17 cellular contexts compared by ENCODE assay signal in the genomic region with DNA sequence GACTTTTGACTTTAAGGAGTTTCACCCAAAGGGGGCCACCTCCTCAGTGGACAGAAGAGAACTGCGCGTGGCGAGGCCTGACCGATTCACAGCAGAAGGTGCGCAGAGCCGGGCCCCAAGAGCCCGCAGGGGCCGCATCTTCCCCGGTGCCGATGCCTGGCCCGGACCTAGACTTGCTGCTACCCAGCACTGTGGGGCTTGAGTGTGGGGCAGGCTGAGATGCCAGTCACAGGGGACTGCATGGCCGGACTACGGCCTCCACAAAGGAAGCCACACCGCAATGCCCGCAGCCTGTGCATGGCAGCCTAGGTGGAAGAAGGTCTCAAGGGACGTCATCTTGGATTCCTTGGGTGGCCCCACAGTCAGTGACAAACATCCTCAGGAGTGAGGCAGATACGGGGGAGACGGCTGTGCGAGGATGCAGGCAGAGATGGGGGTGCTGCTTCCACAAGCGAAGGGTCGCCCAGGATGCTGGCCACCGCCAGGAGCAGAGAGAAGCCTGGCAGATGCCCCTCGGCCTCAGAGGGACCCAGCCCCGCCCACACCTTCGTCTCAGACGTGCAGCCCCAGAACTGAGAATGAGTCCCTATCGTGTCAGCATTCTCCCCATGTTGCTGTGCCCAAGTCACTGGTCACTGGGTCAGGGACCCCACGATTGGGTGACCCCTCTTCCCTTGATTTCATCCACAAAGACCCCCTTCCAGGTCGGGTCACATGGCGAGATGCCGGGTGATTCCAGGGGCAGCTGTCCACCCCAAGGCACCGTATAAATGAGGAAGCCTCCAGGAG. TPM values are rescaled to one million over a fixed set of nuclear protein-coding genes. Genes with fewer than 3 reads are reported as not detected.
DNase-seq lines count a peak whose midpoint lies in the region; ATAC-seq and TF ChIP-seq lines count a peak whose summit lies in the region.
"Had no signal": no experiment of that assay in that cellular context is flagged by ENCODE, and none has a peak within 500 bp of the region (broad histone marks: within the 10 kb centered on the region; RNA-seq: fewer than 3 reads in every experiment).

No MANE protein-coding gene starts in this region.

- no peak overlapping the region for H3K4me3 ChIP-seq in IMR-90 (ENCODE audit: insufficient read depth, low read depth, low read length)
- no peak overlapping the region for H3K4me3 ChIP-seq in osteoblast (ENCODE audit: insufficient read depth, low read length)
- H3K4me3 ChIP-seq in smooth muscle cell: no peak overlapping the region
- no peak overlapping the region for H3K4me3 ChIP-seq in tibial nerve

- no peak overlapping the region for H3K18ac ChIP-seq in IMR-90 (ENCODE audit: low read depth, low read length)

- no peak for TF ChIP-seq POLR2A in IMR-90 (IDR thresholded peaks at IDR 0.05; ENCODE audit: low read depth, low read length)
- TF ChIP-seq POLR2A in tibial nerve (IDR thresholded peaks at IDR 0.05): no peak

- no TSS peak for BruUV-seq in IMR-90 (replicated peaks; lab: Mats Ljungman, UMichigan)

- peak overlapping the region; percentile 99 for H3K4me3 Mint-ChIP-seq in activated CD4-positive, alpha-beta T cell treated with anti-CD3 and anti-CD28 coated beads, Interleukin-2, amount 10 ng/mL, durations not matched to agents 7 days and 5 days
- peak overlapping the region; percentile 85 for H3K4me3 Mint-ChIP-seq in activated naive CD8-positive, alpha-beta T cell treated with anti-CD3 and anti-CD28 coated beads, Interleukin-2, amount 50 U/mL, for 24 hours

- no peak overlapping the region for H3K9ac ChIP-seq in IMR-90 (ENCODE audit: low read depth, low read length)
- H3K9ac ChIP-seq in smooth muscle cell (ENCODE audit: low read depth): no peak overlapping the region

- peaks cover 64% of the 10 kb centered on the region for H3K36me3 ChIP-seq in IMR-90 (ENCODE audit: control insufficient read depth, insufficient read depth, low read length)
- peaks cover 32% of the 10 kb centered on the region for H3K36me3 ChIP-seq in osteoblast (ENCODE audit: insufficient read depth, low read length)
- H3K36me3 ChIP-seq in smooth muscle cell (ENCODE audit: low read depth): no peaks in the 10 kb centered on the region
- H3K36me3 ChIP-seq in tibial nerve: peaks cover 2 to 98% (median 34%) of the 10 kb centered on the region in 3 donors

- WGBS in IMR-90 (ENCODE audit: extremely low coverage in 2 of 2, insufficient read length in 1 of 2), 2 experiments: 91% methylated on average over 9 of the region's 32 CpGs; no CpG with 5 or more reads in 1 of the 2 experiments
- WGBS in smooth muscle cell (ENCODE audit: low lambda C conversion rate): 95% methylated on average over 32 of the region's 32 CpGs
- WGBS in tibial nerve, 2 donors: 87 to 90% methylated on average over 29 to 31 of the region's 32 CpGs

- H3K56ac ChIP-seq in IMR-90 (ENCODE audit: extremely low read depth, insufficient read depth, low read length): no peak overlapping the region

- no peak overlapping the region for H2BK15ac ChIP-seq in IMR-90 (ENCODE audit: low read depth, low read length)

- H3K14ac ChIP-seq in IMR-90 (replicated peaks; ENCODE audit: low read depth, low read length): no peak overlapping the region

- H3K27ac ChIP-seq in IMR-90 (ENCODE audit: insufficient read depth, low read length) (no peak overlapping the region), osteoblast (ENCODE audit: low read depth, low read length) (no peak overlapping the region), smooth muscle cell (ENCODE audit: low read depth) (no peak overlapping the region), tibial nerve (peak overlapping the region in 2 of 4 donors; percentile 22 to 71)

- no peaks in the 10 kb centered on the region for H3F3A ChIP-seq in smooth muscle cell (ENCODE audit: low read depth)

- no peak overlapping the region for H4K5ac ChIP-seq in IMR-90 (ENCODE audit: low read depth, low read length)

- H3K23ac ChIP-seq in IMR-90 (ENCODE audit: low read depth, low read length): no peak overlapping the region

- H3K4me2 ChIP-seq in IMR-90 (ENCODE audit: low read depth, low read length) (no peak overlapping the region), osteoblast (ENCODE audit: insufficient read depth, low read length) (no peak overlapping the region), smooth muscle cell (no peak overlapping the region)

- in situ Hi-C loops in IMR-90 (cut with MboI; ENCODE audit: low sequenced_read_pairs): no loop called here

- peaks cover 85% of the 10 kb centered on the region for H3K36me3 Mint-ChIP-seq in activated CD4-positive, alpha-beta T cell treated with anti-CD3 and anti-CD28 coated beads, Interleukin-2, amount 10 ng/mL, durations not matched to agents 7 days and 5 days (ENCODE audit: low read depth)
- peaks cover 74% of the 10 kb centered on the region for H3K36me3 Mint-ChIP-seq in activated naive CD8-positive, alpha-beta T cell treated with anti-CD3 and anti-CD28 coated beads, Interleukin-2, amount 50 U/mL, for 24 hours (ENCODE audit: low read depth)

- no peaks in the 10 kb centered on the region for H3K9me3 ChIP-seq in IMR-90 (ENCODE audit: control insufficient read depth, insufficient read depth, low read length)
- H3K9me3 ChIP-seq in osteoblast (ENCODE audit: low read depth, low read length): no peaks in the 10 kb centered on the region
- no peaks in the 10 kb centered on the region for H3K9me3 ChIP-seq in smooth muscle cell (replicated peaks; ENCODE audit: low read depth)
- no peaks in the 10 kb centered on the region for H3K9me3 ChIP-seq in tibial nerve

- H3K9me1 ChIP-seq in IMR-90 (ENCODE audit: insufficient read depth, low read length): no peaks in the 10 kb centered on the region

- H4K91ac ChIP-seq in IMR-90 (ENCODE audit: insufficient read depth, low read depth, low read length): no peak overlapping the region

- no peak for TF ChIP-seq CTCF in IMR-90 (conservative IDR thresholded peaks at IDR 0.05; ENCODE audit: low read depth, low read length)
- no peak for TF ChIP-seq CTCF in osteoblast (IDR thresholded peaks at IDR 0.05; ENCODE audit: extremely low read depth, low read depth, low read length)
- TF ChIP-seq CTCF in smooth muscle cell (IDR thresholded peaks at IDR 0.05; ENCODE audit: borderline replicate concordance, insufficient read depth, poor library complexity, severe bottlenecking): no peak
- TF ChIP-seq CTCF in tibial nerve (IDR thresholded peaks at IDR 0.05): no peak

- peaks cover 20 to 30% of the 10 kb centered on the region in 2 experiments; a peak in 3 of 4 replicates for H3K79me1 ChIP-seq in IMR-90 (ENCODE audit: low read depth in 1 of 2, low read length in 2 of 2)

- H2BK20ac ChIP-seq in IMR-90 (ENCODE audit: low read depth, low read length): no peak overlapping the region

- no peak for TF ChIP-seq EP300 in tibial nerve (IDR thresholded peaks at IDR 0.05)

- H3K4me1 ChIP-seq in IMR-90 (ENCODE audit: control insufficient read depth, insufficient read depth, low read length) (no peaks in the 10 kb centered on the region), osteoblast (ENCODE audit: insufficient read depth, low read length) (no peaks in the 10 kb centered on the region), smooth muscle cell (ENCODE audit: low read depth) (no peaks in the 10 kb centered on the region), tibial nerve (peaks cover 0 to 38% (median 16%) of the 10 kb centered on the region in 4 donors)

- intact Hi-C loops in IMR-90 (cut with micrococcal nuclease): no loop called here

- H4K8ac ChIP-seq in IMR-90 (ENCODE audit: low read depth in 2 of 2, low read length in 2 of 2): no peak overlapping the region

- TF ChIP-seq RAD21 in IMR-90 (IDR thresholded peaks at IDR 0.05; ENCODE audit: low read length): no peak

- H2AFZ ChIP-seq in IMR-90 (replicated peaks; ENCODE audit: low read length, poor library complexity) (no peak overlapping the region), osteoblast (ENCODE audit: low read length) (no peak overlapping the region), smooth muscle cell (ENCODE audit: low read depth) (no peak overlapping the region)

- no peak overlapping the region for H2BK5ac ChIP-seq in IMR-90 (ENCODE audit: low read depth, low read length, poor library complexity, severe bottlenecking)

- H3K27ac Mint-ChIP-seq in activated CD4-positive, alpha-beta T cell treated with anti-CD3 and anti-CD28 coated beads, Interleukin-2, amount 10 ng/mL, durations not matched to agents 7 days and 5 days: peak overlapping the region; percentile 98
- H3K27ac Mint-ChIP-seq in activated naive CD8-positive, alpha-beta T cell treated with anti-CD3 and anti-CD28 coated beads, Interleukin-2, amount 50 U/mL, for 24 hours: peak overlapping the region; percentile 95

- peak overlapping the region; percentile 50 for H2AK9ac ChIP-seq in IMR-90 (replicated peaks; ENCODE audit: low read depth, low read length, poor library complexity)

- CTCF ChIA-PET in activated CD4-positive, alpha-beta T cell treated with anti-CD3 and anti-CD28 coated beads, Interleukin-2, amount 10 ng/mL, durations not matched to agents 7 days and 5 days (lab: Charles Lee): interaction anchor here (1.2 to 1.3 kb wide), 3 partner anchors 9 to 59 kb away, joined by 3 read pairs; no protein-coding TSS in a partner anchor
- CTCF ChIA-PET in IMR-90 (lab: Yijun Ruan, JAX): no interaction called here

- ATAC-seq in IMR-90 (ENCODE audit: low read depth): no peak
- no peak for ATAC-seq in activated naive CD8-positive, alpha-beta T cell treated with anti-CD3 and anti-CD28 coated beads, Interleukin-2, amount 50 U/mL, for 24 hours
- no peak for ATAC-seq in GM18907 (IDR thresholded peaks at IDR 0.05; ENCODE audit: unreplicated experiment)
- ATAC-seq: HepG2, right cardiac atrium had no signal

- H3K9me3 Mint-ChIP-seq in activated CD4-positive, alpha-beta T cell treated with anti-CD3 and anti-CD28 coated beads, Interleukin-2, amount 10 ng/mL, durations not matched to agents 7 days and 5 days: no peaks in the 10 kb centered on the region
- H3K9me3 Mint-ChIP-seq in activated naive CD8-positive, alpha-beta T cell treated with anti-CD3 and anti-CD28 coated beads, Interleukin-2, amount 50 U/mL, for 24 hours: no peaks in the 10 kb centered on the region

- POLR2A ChIA-PET in activated CD4-positive, alpha-beta T cell treated with anti-CD3 and anti-CD28 coated beads, Interleukin-2, amount 10 ng/mL, durations not matched to agents 7 days and 5 days (lab: Charles Lee): no interaction called here
- POLR2A ChIA-PET in IMR-90 (lab: Charles Lee; ENCODE audit: unreplicated experiment): interaction anchor here (0.5 kb wide), 1 partner anchor 15 kb away, joined by 15 read pairs; no protein-coding TSS in a partner anchor

- H2BK120ac ChIP-seq in IMR-90 (ENCODE audit: low read depth, low read length): no peak overlapping the region

- H3K27me3 ChIP-seq in IMR-90 (ENCODE audit: control insufficient read depth, insufficient read depth, low read length) (no peaks in the 10 kb centered on the region), osteoblast (ENCODE audit: insufficient read depth, low read length) (no peaks in the 10 kb centered on the region), smooth muscle cell (ENCODE audit: low read depth) (no peaks in the 10 kb centered on the region), tibial nerve (no peaks in the 10 kb centered on the region)

- DNase-seq in activated CD4-positive, alpha-beta T cell treated with anti-CD3 and anti-CD28 coated beads, Interleukin-2, amount 10 ng/mL, durations not matched to agents 7 days and 5 days: no peak
- DNase-seq in activated CD4-positive, alpha-beta T cell treated with anti-CD3 and anti-CD28 coated beads, Interleukin-2, amount 50 U/mL, for 1 hour: no peak
- no peak for DNase-seq in IMR-90
- DNase-seq in activated naive CD8-positive, alpha-beta T cell treated with anti-CD3 and anti-CD28 coated beads, Interleukin-2, amount 50 U/mL, for 24 hours: no peak
- DNase-seq in osteoblast (ENCODE audit: insufficient read length, low spot score, missing footprints): peak; percentile 71
- DNase-seq in smooth muscle cell (lab: John Stamatoyannopoulos, UW; ENCODE audit: unreplicated experiment): no peak
- no peak for DNase-seq in tibial nerve (ENCODE audit: low spot score in 2 of 2)
- DNase-seq: activated CD4-positive, CD25-positive, alpha-beta regulatory T cell treated with anti-CD3 and anti-CD28 coated beads, Interleukin-2, amount 50 U/mL, for 72 hours; hippocampal formation; kidney glomerular epithelial cell; mesendoderm; NCI-H1436 treated with DMSO at 0.1 percent for 48 hours; NCI-H2227 treated with DMSO at 0.1 percent for 48 hours; right cardiac atrium; RPMI8226 had no signal

- H2AK5ac ChIP-seq in IMR-90 (ENCODE audit: low read depth, low read length): no peak overlapping the region

- peaks cover 9% of the 10 kb centered on the region; the same call in 1 of the 2 replicates for H4K20me1 ChIP-seq in IMR-90 (ENCODE audit: insufficient read depth, low read length)
- H4K20me1 ChIP-seq in osteoblast (ENCODE audit: insufficient read depth, low read length): no peaks in the 10 kb centered on the region
- H4K20me1 ChIP-seq in smooth muscle cell (ENCODE audit: low read depth): peaks cover 35% of the 10 kb centered on the region

- peaks cover 45% of the 10 kb centered on the region for H3K4me1 Mint-ChIP-seq in activated CD4-positive, alpha-beta T cell treated with anti-CD3 and anti-CD28 coated beads, Interleukin-2, amount 10 ng/mL, durations not matched to agents 7 days and 5 days
- peaks cover 38% of the 10 kb centered on the region for H3K4me1 Mint-ChIP-seq in activated naive CD8-positive, alpha-beta T cell treated with anti-CD3 and anti-CD28 coated beads, Interleukin-2, amount 50 U/mL, for 24 hours

- H3K4ac ChIP-seq in IMR-90 (ENCODE audit: low read depth, low read length): no peak overlapping the region

- H3K79me2 ChIP-seq in osteoblast (ENCODE audit: insufficient read depth, low read length) (peaks cover 23% of the 10 kb centered on the region), smooth muscle cell (ENCODE audit: low read depth) (peaks cover 7% of the 10 kb centered on the region)

- no peaks in the 10 kb centered on the region for H3K27me3 Mint-ChIP-seq in activated CD4-positive, alpha-beta T cell treated with anti-CD3 and anti-CD28 coated beads, Interleukin-2, amount 10 ng/mL, durations not matched to agents 7 days and 5 days
- H3K27me3 Mint-ChIP-seq in activated naive CD8-positive, alpha-beta T cell treated with anti-CD3 and anti-CD28 coated beads, Interleukin-2, amount 50 U/mL, for 24 hours: no peaks in the 10 kb centered on the region

- dilution Hi-C loops in IMR-90 (cut with HindIII; ENCODE audit: low sequenced_read_pairs, unreplicated experiment): no loop called here

RNA-seq across cellular contexts. Expression of a gene that starts 16.9 kb away (rescaled TPM):
- total RNA-seq in activated CD4-positive, alpha-beta T cell treated with anti-CD3 and anti-CD28 coated beads, Interleukin-2, amount 10 ng/mL, durations not matched to agents 7 days and 5 days: 100 to 1,000 TPM; 217 to 239 TPM
- total RNA-seq in IMR-90 (2012; rRNA removed) (8.9 and 9.3 TPM in 2 replicates), osteoblast (34.0 and 35.1 TPM in 2 replicates), smooth muscle cell (11.2 and 13.5 TPM in 2 replicates), tibial nerve (10 to 100 TPM; 31.7 to 70.8 (median 35.2) TPM)
- polyA plus RNA-seq in IMR-90 (2012; rRNA removed) (26.5 and 28.8 TPM in 2 replicates), smooth muscle cell (23.8 and 32.9 TPM in 2 replicates)
- polyA plus RNA-seq in IMR-90 (2012; cell fraction: cytosol; rRNA removed): 20.4 and 29.9 TPM in 2 replicates
- polyA plus RNA-seq in IMR-90 (2012; cell fraction: nucleus; rRNA removed; ENCODE audit: low replicate concordance): 15.3 and 28.7 TPM in 2 replicates

RNA-seq across cellular contexts. Expression of a gene that starts 17.4 kb away (rescaled TPM):
- 1 to 10 TPM; 7.5 to 9.9 TPM for total RNA-seq in activated CD4-positive, alpha-beta T cell treated with anti-CD3 and anti-CD28 coated beads, Interleukin-2, amount 10 ng/mL, durations not matched to agents 7 days and 5 days
- total RNA-seq in IMR-90 (2012; rRNA removed) (0.56 and 0.72 TPM in 2 replicates), osteoblast (0.36 and 2.4 TPM in 2 replicates), smooth muscle cell (1.6 and 1.8 TPM in 2 replicates), tibial nerve (10 to 100 TPM; 28.6 to 46.3 (median 33.2) TPM)
- polyA plus RNA-seq in IMR-90 (2012; rRNA removed) (2.8 and 3.4 TPM in 2 replicates), smooth muscle cell (0.48 and 0.58 TPM in 2 replicates)
- polyA plus RNA-seq in IMR-90 (2012; cell fraction: cytosol; rRNA removed): 0.37 and 1.5 TPM in 2 replicates
- 19.5 and 47.8 TPM in 2 replicates for polyA plus RNA-seq in IMR-90 (2012; cell fraction: nucleus; rRNA removed; ENCODE audit: low replicate concordance)

RNA-seq across cellular contexts. Expression of a gene that starts 28.2 kb away (rescaled TPM):
- total RNA-seq in activated CD4-positive, alpha-beta T cell treated with anti-CD3 and anti-CD28 coated beads, Interleukin-2, amount 10 ng/mL, durations not matched to agents 7 days and 5 days: 100 to 1,000 TPM; 198 to 228 TPM
- total RNA-seq in IMR-90 (2012; rRNA removed) (20.8 and 21.9 TPM in 2 replicates), osteoblast (82.5 and 84.6 TPM in 2 replicates), smooth muscle cell (30.1 and 43.6 TPM in 2 replicates), tibial nerve (100 to 1,000 TPM; 126 to 265 (median 152) TPM)
- polyA plus RNA-seq in IMR-90 (2012; rRNA removed) (31.8 and 37.5 TPM in 2 replicates), smooth muscle cell (44.7 and 80.1 TPM in 2 replicates)
- polyA plus RNA-seq in IMR-90 (2012; cell fraction: cytosol; rRNA removed): 25.9 and 51.6 TPM in 2 replicates
- 57.0 and 142 TPM in 2 replicates for polyA plus RNA-seq in IMR-90 (2012; cell fraction: nucleus; rRNA removed; ENCODE audit: low replicate concordance)
